In genomic region chr16:19774024-19774423, GRCh38 we compare ENCODE assay signal across 2 cellular contexts.
A peak's percentile ranks its signal among the peaks of the same experiment; 100 is the strongest.
TF ChIP-seq lines count a peak whose summit lies in the region.

No MANE protein-coding gene starts in this region.

TF ChIP-seq in HepG2, 621 proteins besides CTCF, POLR2A, EP300 and RAD21:
- TF ChIP-seq ZNF629 (CRISPR knock-in tag; conservative IDR thresholded peaks at IDR 0.05) = peak; percentile 74
- TF ChIP-seq TP53 (CRISPR knock-in tag; conservative IDR thresholded peaks at IDR 0.05) = no peak

TF ChIP-seq in H1, 55 proteins besides CTCF, POLR2A, EP300 and RAD21:
- 0 out of 2 replicates have a peak, but pooled peaks have one; percentile 35 for TF ChIP-seq KDM1A (IDR thresholded peaks at IDR 0.05; ENCODE audit: borderline replicate concordance, low read length)
- no peak for TF ChIP-seq SIRT6 (IDR thresholded peaks at IDR 0.05; ENCODE audit: low read length)
